In genomic region chr4:69583543-69583942, GRCh38 we compare ENCODE assay signal across 20 cellular contexts. TPM values are rescaled to one million over a fixed set of nuclear protein-coding genes. Genes with fewer than 3 reads are reported as not detected.
DNase-seq lines count a peak whose midpoint lies in the region; ATAC-seq and TF ChIP-seq lines count a peak whose summit lies in the region.
"Had no signal": no experiment of that assay in that cellular context is flagged by ENCODE, and none has a peak within 500 bp of the region (broad histone marks: within the 10 kb centered on the region; RNA-seq: fewer than 3 reads in every experiment).

No MANE protein-coding gene starts in this region.

- peak; percentile 84 to 92 (median 88) for ATAC-seq in right lobe of liver
- ATAC-seq in activated CD8-positive, alpha-beta T cell treated with anti-CD3 and anti-CD28 coated beads, Interleukin-2, amount 10 ng/mL, durations not matched to agents 7 days and 5 days = no peak
- no peak for ATAC-seq in GM21367 (IDR thresholded peaks at IDR 0.05; ENCODE audit: unreplicated experiment)
- no peak for ATAC-seq in HG02852 (IDR thresholded peaks at IDR 0.05; ENCODE audit: unreplicated experiment)

- H3K27me3 ChIP-seq in right lobe of liver = no peaks in the 10 kb centered on the region

- H3K36me3 Mint-ChIP-seq in activated CD8-positive, alpha-beta T cell treated with anti-CD3 and anti-CD28 coated beads, Interleukin-2, amount 10 ng/mL, durations not matched to agents 7 days and 5 days (ENCODE audit: low read depth) = no peaks in the 10 kb centered on the region
- H3K36me3 Mint-ChIP-seq: CD4-positive, alpha-beta memory T cell had no signal

- TF ChIP-seq CTCF in VCaP (conservative IDR thresholded peaks at IDR 0.05) (no peak), right lobe of liver (IDR thresholded peaks at IDR 0.05) (no peak)

- H3K9me3 ChIP-seq in right lobe of liver = no peaks in the 10 kb centered on the region

- H3K27me3 Mint-ChIP-seq in activated CD8-positive, alpha-beta T cell treated with anti-CD3 and anti-CD28 coated beads, Interleukin-2, amount 10 ng/mL, durations not matched to agents 7 days and 5 days (ENCODE audit: low read depth) = no peaks in the 10 kb centered on the region
- H3K27me3 Mint-ChIP-seq: CD4-positive, alpha-beta memory T cell had no signal

- H3K27ac ChIP-seq in VCaP = peak overlapping the region; percentile 10; the same call in 1 of the 2 replicates
- H3K27ac ChIP-seq in right lobe of liver = peak overlapping the region in 2 of 3 donors; percentile 67 to 82

- no peak overlapping the region for H3K4me3 ChIP-seq in right lobe of liver

- no peaks in the 10 kb centered on the region for H3K36me3 ChIP-seq in right lobe of liver

- POLR2A ChIA-PET in activated CD8-positive, alpha-beta T cell treated with anti-CD3 and anti-CD28 coated beads, Interleukin-2, amount 10 ng/mL, durations not matched to agents 7 days and 5 days (lab: Charles Lee) = no interaction called here

- H3K4me1 ChIP-seq in right lobe of liver = peaks cover 0 to 20% (median 0%) of the 10 kb centered on the region in 4 donors

- 42% methylated on average over 2 of the region's 2 CpGs for WGBS in right lobe of liver (ENCODE audit: insufficient coverage, low coverage, low lambda C conversion rate, missing lambda C conversion rate)

- intact Hi-C loops in right lobe of liver (cut with DNase I) = no loop called here

- DNase-seq in OCI-M1 (lab: John Stamatoyannopoulos, UW) (peak; percentile 9), right lobe of liver (no peak)
- no peak for DNase-seq in activated CD8-positive, alpha-beta T cell treated with anti-CD3 and anti-CD28 coated beads, Interleukin-2, amount 10 ng/mL, durations not matched to agents 7 days and 5 days
- DNase-seq: C1 segment of cervical spinal cord; Calu3; CD4-positive, alpha-beta memory T cell; COR-L47; DMS53; DMS79 treated with DMSO at 0.1 percent for 48 hours; GF-D8; H7; HCEC 1CT had no signal

- CTCF ChIA-PET in activated CD8-positive, alpha-beta T cell treated with anti-CD3 and anti-CD28 coated beads, Interleukin-2, amount 10 ng/mL, durations not matched to agents 7 days and 5 days (lab: Charles Lee) = no interaction called here

- no peak overlapping the region for H3K4me3 Mint-ChIP-seq in activated CD8-positive, alpha-beta T cell treated with anti-CD3 and anti-CD28 coated beads, Interleukin-2, amount 10 ng/mL, durations not matched to agents 7 days and 5 days
- H3K4me3 Mint-ChIP-seq: CD4-positive, alpha-beta memory T cell had no signal

- TF ChIP-seq POLR2A in right lobe of liver (IDR thresholded peaks at IDR 0.05) = no peak

- H3K9me3 Mint-ChIP-seq in activated CD8-positive, alpha-beta T cell treated with anti-CD3 and anti-CD28 coated beads, Interleukin-2, amount 10 ng/mL, durations not matched to agents 7 days and 5 days (ENCODE audit: insufficient read depth) = no peaks in the 10 kb centered on the region

- H3K27ac Mint-ChIP-seq in activated CD8-positive, alpha-beta T cell treated with anti-CD3 and anti-CD28 coated beads, Interleukin-2, amount 10 ng/mL, durations not matched to agents 7 days and 5 days = no peak overlapping the region
- H3K27ac Mint-ChIP-seq: CD4-positive, alpha-beta memory T cell had no signal

- no peaks in the 10 kb centered on the region for H3K4me1 Mint-ChIP-seq in activated CD8-positive, alpha-beta T cell treated with anti-CD3 and anti-CD28 coated beads, Interleukin-2, amount 10 ng/mL, durations not matched to agents 7 days and 5 days (ENCODE audit: low read depth)
- H3K4me1 Mint-ChIP-seq: CD4-positive, alpha-beta memory T cell had no signal

RNA-seq across cellular contexts. Expression of gene UGT2A2, which starts 55.9 kb away (rescaled TPM):
- not detected for total RNA-seq in right lobe of liver
- not detected for total RNA-seq in activated CD8-positive, alpha-beta T cell treated with anti-CD3 and anti-CD28 coated beads, Interleukin-2, amount 10 ng/mL, durations not matched to agents 7 days and 5 days
- total RNA-seq: A172; A673; Calu3; CD4-positive, alpha-beta memory T cell; Daoy; G401; H1 had no signal

Comparison
In these comparisons a context has a peak if more than half of its experiments do, and no peak if none do; other contexts are left out.
1. ATAC-seq: peak in right lobe of liver (4 of 4); none in activated CD8-positive, alpha-beta T cell treated with anti-CD3 and anti-CD28 coated beads, Interleukin-2, amount 10 ng/mL, durations not matched to agents 7 days and 5 days (single experiment), GM21367 (single experiment) and HG02852 (single experiment).